Comparison of ENCODE assay signal across 22 cellular contexts in genomic region chr12:121845699-121846098, GRCh38. TPM values are rescaled to one million over a fixed set of nuclear protein-coding genes. Genes with fewer than 3 reads are reported as not detected.
DNase-seq lines count a peak whose midpoint lies in the region; ATAC-seq and TF ChIP-seq lines count a peak whose summit lies in the region.
"Had no signal": no experiment of that assay in that cellular context is flagged by ENCODE, and none has a peak within 500 bp of the region (broad histone marks: within the 10 kb centered on the region; RNA-seq: fewer than 3 reads in every experiment).

No MANE protein-coding gene starts in this region.

- 75 to 96% methylated on average over 1 of the region's 1 CpG for WGBS in tibial nerve, 2 donors

- H3K4me2 ChIP-seq in BLaER1 treated with 17β-estradiol and CSF1 and Interleukin-3, amounts not matched to agents 10 nM and 100 nM, result peak overlapping the region in 6 of 11 experiments; percentile 1 to 32 (median 8); a peak in 6 of 22 replicates
- H3K4me2 ChIP-seq in OCI-LY3 (ENCODE audit: low read length) (peak overlapping the region; percentile 34; the same call in 1 of the 2 replicates), osteoblast (ENCODE audit: insufficient read depth, low read length) (no peak overlapping the region)
- H3K4me2 ChIP-seq: BLaER1 had no signal

- H3K4me1 Mint-ChIP-seq in IgD-negative memory B cell, result peaks cover 0 to 3% (median 0%) of the 10 kb centered on the region in 3 donors

- no peaks in the 10 kb centered on the region for H3K27me3 ChIP-seq in BLaER1 treated with 17β-estradiol and CSF1 and Interleukin-3, amounts not matched to agents 10 nM and 100 nM
- H3K27me3 ChIP-seq in OCI-LY3 (ENCODE audit: low read depth, low read length) (no peaks in the 10 kb centered on the region), osteoblast (ENCODE audit: insufficient read depth, low read length) (no peaks in the 10 kb centered on the region), tibial nerve (no peaks in the 10 kb centered on the region)
- H3K27me3 ChIP-seq: BLaER1 had no signal

- no peak overlapping the region; a peak in 2 of 22 replicates for H3K27ac ChIP-seq in BLaER1 treated with 17β-estradiol and CSF1 and Interleukin-3, amounts not matched to agents 10 nM and 100 nM
- H3K27ac ChIP-seq in OCI-LY3 (ENCODE audit: low read length) (no peak overlapping the region), osteoblast (ENCODE audit: low read depth, low read length) (no peak overlapping the region), tibial nerve (no peak overlapping the region)
- H3K27ac ChIP-seq: BLaER1 had no signal

- H2AFZ ChIP-seq in OCI-LY3 (ENCODE audit: low read depth, low read length) (no peak overlapping the region; the same call in 1 of the 2 replicates), osteoblast (ENCODE audit: low read length) (no peak overlapping the region)

- no peaks in the 10 kb centered on the region for H3K9me3 ChIP-seq in BLaER1 treated with 17β-estradiol and CSF1 and Interleukin-3, amounts not matched to agents 10 nM and 100 nM (replicated peaks in 1 of 11)
- H3K9me3 ChIP-seq in OCI-LY3 (ENCODE audit: insufficient read depth, low read length) (no peaks in the 10 kb centered on the region), osteoblast (ENCODE audit: low read depth, low read length) (no peaks in the 10 kb centered on the region), tibial nerve (no peaks in the 10 kb centered on the region)
- H3K9me3 ChIP-seq: BLaER1 had no signal

- no peak for ATAC-seq in HG02970 (IDR thresholded peaks at IDR 0.05; ENCODE audit: low FRiP score, unreplicated experiment)
- ATAC-seq: CD8-positive, alpha-beta T cell; K562 had no signal

- no peaks in the 10 kb centered on the region for H3K27me3 Mint-ChIP-seq in IgD-negative memory B cell

- H4K20me1 ChIP-seq in BLaER1 treated with 17β-estradiol and CSF1 and Interleukin-3, amounts not matched to agents 10 nM and 100 nM, result no peaks in the 10 kb centered on the region
- H4K20me1 ChIP-seq in OCI-LY3 (ENCODE audit: insufficient read depth, low read length), result no peaks in the 10 kb centered on the region
- H4K20me1 ChIP-seq in osteoblast (ENCODE audit: insufficient read depth, low read length), result no peaks in the 10 kb centered on the region
- H4K20me1 ChIP-seq: BLaER1 had no signal

- DNase-seq in osteoblast (ENCODE audit: insufficient read length, low spot score, missing footprints) (peak; percentile 36), tibial nerve (ENCODE audit: low spot score in 2 of 2) (no peak)
- no peak for DNase-seq in stimulated activated CD4-positive, alpha-beta T cell treated with anti-CD3 and anti-CD28 coated beads, Interleukin-4, amount 100 ng/mL, for 4 hours
- DNase-seq: Calu3; CD8-positive, alpha-beta T cell; GDM1; NCI-H1694; NCI-H2081 treated with DMSO at 0.1 percent for 48 hours; NCI-H2171 treated with DMSO at 0.1 percent for 48 hours; NCI-H446; NCI-H526; T-helper 9 cell had no signal

- H3K9ac ChIP-seq in BLaER1 treated with 17β-estradiol and CSF1 and Interleukin-3, amounts not matched to agents 10 nM and 100 nM, result 0 out of 22 replicates have a peak overlapping the region, but pooled peaks of 1 of the 11 experiments have one; percentile 6
- H3K9ac ChIP-seq in OCI-LY3 (ENCODE audit: low read length), result 0 out of 2 replicates have a peak overlapping the region, but pooled peaks have one; percentile 16
- H3K9ac ChIP-seq: BLaER1 had no signal

- H3K4me3 ChIP-seq in BLaER1 treated with 17β-estradiol and CSF1 and Interleukin-3, amounts not matched to agents 10 nM and 100 nM, result no peak overlapping the region
- H3K4me3 ChIP-seq in OCI-LY3 (ENCODE audit: low read length), result no peak overlapping the region
- no peak overlapping the region for H3K4me3 ChIP-seq in osteoblast (ENCODE audit: insufficient read depth, low read length)
- H3K4me3 ChIP-seq in tibial nerve, result no peak overlapping the region
- H3K4me3 ChIP-seq: BLaER1, K562 had no signal

- H3K79me2 ChIP-seq in OCI-LY3 (ENCODE audit: low read length), result no peaks in the 10 kb centered on the region
- no peaks in the 10 kb centered on the region for H3K79me2 ChIP-seq in osteoblast (ENCODE audit: insufficient read depth, low read length)

- H3K4me1 ChIP-seq in BLaER1 treated with 17β-estradiol and CSF1 and Interleukin-3, amounts not matched to agents 10 nM and 100 nM, result peaks cover 0 to 19% (median 3%) of the 10 kb centered on the region in 10 experiments; a peak in 7 of 20 replicates
- H3K4me1 ChIP-seq in OCI-LY3 (ENCODE audit: low read length), result peaks cover 19% of the 10 kb centered on the region
- no peaks in the 10 kb centered on the region for H3K4me1 ChIP-seq in osteoblast (ENCODE audit: insufficient read depth, low read length)
- no peaks in the 10 kb centered on the region for H3K4me1 ChIP-seq in tibial nerve

- no peaks in the 10 kb centered on the region for H3K36me3 ChIP-seq in BLaER1 treated with 17β-estradiol and CSF1 and Interleukin-3, amounts not matched to agents 10 nM and 100 nM
- H3K36me3 ChIP-seq in OCI-LY3 (replicated peaks; ENCODE audit: low read depth, low read length) (no peaks in the 10 kb centered on the region), osteoblast (ENCODE audit: insufficient read depth, low read length) (no peaks in the 10 kb centered on the region), tibial nerve (no peaks in the 10 kb centered on the region)
- H3K36me3 ChIP-seq: BLaER1 had no signal

- TF ChIP-seq EP300 in tibial nerve (IDR thresholded peaks at IDR 0.05), result no peak

- H3K9me3 Mint-ChIP-seq in IgD-negative memory B cell, result no peaks in the 10 kb centered on the region
- H3K9me3 Mint-ChIP-seq: CD8-positive, alpha-beta T cell had no signal

- H3K4me3 Mint-ChIP-seq in IgD-negative memory B cell, result peak overlapping the region in 1 of 4 donors; percentile 29
- H3K4me3 Mint-ChIP-seq: CD8-positive, alpha-beta T cell had no signal

- TF ChIP-seq POLR2A in tibial nerve (IDR thresholded peaks at IDR 0.05), result no peak

- H3K27ac Mint-ChIP-seq in IgD-negative memory B cell, result peak overlapping the region in 2 of 3 donors; percentile 23 to 50
- H3K27ac Mint-ChIP-seq: CD8-positive, alpha-beta T cell had no signal

- H3K36me3 Mint-ChIP-seq in IgD-negative memory B cell, result no peaks in the 10 kb centered on the region
- H3K36me3 Mint-ChIP-seq: CD8-positive, alpha-beta T cell had no signal

- TF ChIP-seq CTCF in OCI-LY3 (IDR thresholded peaks at IDR 0.05; ENCODE audit: low read depth, low read length) (no peak), osteoblast (IDR thresholded peaks at IDR 0.05; ENCODE audit: extremely low read depth, low read depth, low read length) (no peak), tibial nerve (IDR thresholded peaks at IDR 0.05) (no peak)

RNA-seq across cellular contexts. Expression of gene HPD, which starts 13.0 kb away (rescaled TPM):
- polyA plus RNA-seq in IgD-negative memory B cell, result not detected
- under 0.01 TPM in 1 of 2 replicates, not detected in the other for total RNA-seq in osteoblast
- total RNA-seq in tibial nerve, result 1 to 10 TPM in 1 of 4 donors, under 1 TPM in 1, not detected in 2; 0.63 to 1.1 TPM
- total RNA-seq: Calu3; CD8-positive, alpha-beta T cell; H4; OCI-LY7; SK-MEL-5; T-helper 1 cell treated with Interleukin-12 subunit alpha and Interleukin-12 subunit beta and Interleukin-4 antibody, amounts not matched to agents 30 ng/mL and 1 ng/mL, for 36 hours had no signal

RNA-seq across cellular contexts. Expression of gene SETD1B, which starts 41.9 kb away (rescaled TPM):
- polyA plus RNA-seq in IgD-negative memory B cell, result 2.3 TPM
- 5.0 and 5.8 TPM in 2 replicates for total RNA-seq in osteoblast
- 10 to 100 TPM in 3 of 4 donors, 1 to 10 TPM in 1; 9.4 to 18.3 (median 12.2) TPM for total RNA-seq in tibial nerve

RNA-seq across cellular contexts. Expression of gene PSMD9, which starts 42.9 kb away (rescaled TPM):
- 78.3 TPM for polyA plus RNA-seq in IgD-negative memory B cell
- total RNA-seq in osteoblast (29.7 and 33.0 TPM in 2 replicates), tibial nerve (10 to 100 TPM; 22.4 to 47.7 (median 42.8) TPM)

RNA-seq across cellular contexts. Expression of gene RHOF, which starts 52.2 kb away (rescaled TPM):
- 90.0 TPM for polyA plus RNA-seq in IgD-negative memory B cell
- total RNA-seq in osteoblast (6.2 and 8.3 TPM in 2 replicates), tibial nerve (10 to 100 TPM; 14.1 to 24.3 (median 18.1) TPM)
